In the genomic region with DNA sequence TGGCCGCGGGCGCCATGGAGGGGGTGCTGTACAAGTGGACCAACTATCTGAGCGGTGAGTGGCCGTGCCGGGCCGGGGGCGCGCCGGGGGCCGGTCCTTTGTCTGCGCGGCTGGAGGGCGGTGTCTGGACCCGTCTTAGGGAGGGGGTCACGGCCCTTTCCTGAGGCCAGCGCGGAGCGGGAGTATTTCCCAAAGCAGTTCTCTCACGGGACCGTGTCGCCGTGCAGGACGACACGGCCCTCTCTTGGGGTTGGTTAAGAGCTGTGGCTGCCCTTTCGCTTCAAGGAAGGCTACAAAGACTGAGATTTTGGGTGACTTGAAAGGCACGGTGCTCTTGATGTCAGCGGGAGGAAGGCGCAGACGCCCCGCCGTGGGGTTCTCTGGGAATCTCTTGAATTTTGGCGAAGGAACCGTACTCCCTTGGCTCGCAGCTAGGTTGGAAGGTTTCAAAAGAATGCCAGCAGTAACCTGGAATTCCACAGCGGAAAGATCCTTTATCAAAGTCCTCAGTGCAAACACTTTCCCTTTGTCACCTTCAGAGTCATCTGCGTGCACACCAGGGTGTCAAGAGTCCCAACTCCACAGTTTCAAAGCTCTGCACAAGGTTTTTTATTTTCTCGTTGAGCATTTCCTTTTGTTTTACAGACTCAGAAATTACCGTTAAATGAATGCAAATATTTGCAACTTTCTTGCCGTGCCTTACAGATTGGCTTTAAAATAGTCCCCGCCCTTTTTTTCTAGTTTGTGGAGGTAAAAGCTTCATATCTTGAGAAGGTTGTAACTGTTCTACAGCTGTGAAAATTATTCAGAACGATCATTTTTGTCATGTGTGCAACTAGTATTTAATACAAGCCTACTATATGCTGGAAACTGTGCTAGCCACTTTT, we compare ENCODE assay signal across 8 cellular contexts. TPM values are rescaled to one million over a fixed set of nuclear protein-coding genes. Genes with fewer than 3 reads are reported as not detected.
DNase-seq lines count a peak whose midpoint lies in the region; ATAC-seq lines count a peak whose summit lies in the region.

No MANE protein-coding gene starts in this region.

- peak overlapping the region; percentile 74 for H3K4me3 ChIP-seq in effector memory CD4-positive, alpha-beta T cell (ENCODE audit: insufficient read depth, low read depth, low read length, poor library complexity, severe bottlenecking)
- peak overlapping the region; percentile 83 for H3K4me3 ChIP-seq in thymus (ENCODE audit: low read length)

- peaks cover 14% of the 10 kb centered on the region for H3K4me1 Mint-ChIP-seq in memory B cell

- DNase-seq in G401 (ENCODE audit: low spot score) (peak; percentile 70), T-helper 1 cell (peak in 3 of 5 donors; percentile 14 to 42 (median 15)), memory B cell (ENCODE audit: low spot score in 2 of 2) (peak in 1 of 2 donors; percentile 16)
- DNase-seq in effector memory CD4-positive, alpha-beta T cell: peak in 2 of 3 donors; percentile 1 to 6
- no peak for DNase-seq in stimulated activated CD4-positive, alpha-beta T cell treated with anti-CD3 and anti-CD28 coated beads, Interleukin-4, amount 100 ng/mL, for 1 hour

- peak; percentile 12 for ATAC-seq in GM19467 (IDR thresholded peaks at IDR 0.05; ENCODE audit: unreplicated experiment)
- ATAC-seq in HG03469 (IDR thresholded peaks at IDR 0.05; ENCODE audit: unreplicated experiment): peak; percentile 7
- ATAC-seq in memory B cell (ENCODE audit: low read depth): peak; percentile 18

- peak overlapping the region; percentile 57 for H3K27ac Mint-ChIP-seq in memory B cell

- H3K36me3 ChIP-seq in effector memory CD4-positive, alpha-beta T cell (ENCODE audit: control insufficient read depth, insufficient read depth, low read length): no peaks in the 10 kb centered on the region
- H3K36me3 ChIP-seq in thymus (ENCODE audit: control insufficient read depth, insufficient read depth): no peaks in the 10 kb centered on the region

- peaks cover 2% of the 10 kb centered on the region for H3K36me3 Mint-ChIP-seq in memory B cell

- no peaks in the 10 kb centered on the region for H3K27me3 Mint-ChIP-seq in memory B cell

- peak overlapping the region; percentile 97 for H3K4me3 Mint-ChIP-seq in memory B cell

- WGBS in thymus: under 1% methylated on average over 42 of the region's 42 CpGs

- no peaks in the 10 kb centered on the region for H3K9me3 ChIP-seq in effector memory CD4-positive, alpha-beta T cell (ENCODE audit: control insufficient read depth, low read length)
- no peaks in the 10 kb centered on the region for H3K9me3 ChIP-seq in thymus (ENCODE audit: control insufficient read depth)

- H3K27ac ChIP-seq in effector memory CD4-positive, alpha-beta T cell (ENCODE audit: insufficient read depth, low read length, poor library complexity, severe bottlenecking): peak overlapping the region; percentile 71
- peak overlapping the region; percentile 79 for H3K27ac ChIP-seq in thymus (ENCODE audit: low read depth)

- H3K27me3 ChIP-seq in effector memory CD4-positive, alpha-beta T cell (replicated peaks; ENCODE audit: control insufficient read depth, insufficient read depth, low read length, poor library complexity, severe bottlenecking): no peaks in the 10 kb centered on the region
- no peaks in the 10 kb centered on the region for H3K27me3 ChIP-seq in thymus (ENCODE audit: control insufficient read depth, insufficient read depth)

- H3K9me3 Mint-ChIP-seq in memory B cell: no peaks in the 10 kb centered on the region

- in situ Hi-C loops in G401 (cut with HindIII; ENCODE audit: low sequenced_read_pairs): no loop called here

- peaks cover 16% of the 10 kb centered on the region for H3K4me1 ChIP-seq in effector memory CD4-positive, alpha-beta T cell (ENCODE audit: control insufficient read depth, insufficient read depth, low read length, poor library complexity, severe bottlenecking)
- peaks cover 15% of the 10 kb centered on the region for H3K4me1 ChIP-seq in thymus (ENCODE audit: control insufficient read depth, insufficient read depth, low read length)

RNA-seq across cellular contexts. Expression of a gene that starts 0.8 kb away (rescaled TPM):
- total RNA-seq in G401 (2014; rRNA removed; shearing (Covaris generic)): 13.7 and 21.5 TPM in 2 replicates
- 3.9 TPM for polyA plus RNA-seq in thymus

RNA-seq across cellular contexts. Expression of a gene that starts 2.5 kb away (rescaled TPM):
- total RNA-seq in G401 (2014; rRNA removed; shearing (Covaris generic)): 5.9 and 13.1 TPM in 2 replicates
- polyA plus RNA-seq in thymus: 2.6 TPM

RNA-seq across cellular contexts. Expression of a gene that starts 39.4 kb away (rescaled TPM):
- 77.4 and 101 TPM in 2 replicates for total RNA-seq in G401 (2014; rRNA removed; shearing (Covaris generic))
- 11.6 TPM for polyA plus RNA-seq in thymus
